Comparison of ENCODE assay signal across 1 cellular context in the genomic region with DNA sequence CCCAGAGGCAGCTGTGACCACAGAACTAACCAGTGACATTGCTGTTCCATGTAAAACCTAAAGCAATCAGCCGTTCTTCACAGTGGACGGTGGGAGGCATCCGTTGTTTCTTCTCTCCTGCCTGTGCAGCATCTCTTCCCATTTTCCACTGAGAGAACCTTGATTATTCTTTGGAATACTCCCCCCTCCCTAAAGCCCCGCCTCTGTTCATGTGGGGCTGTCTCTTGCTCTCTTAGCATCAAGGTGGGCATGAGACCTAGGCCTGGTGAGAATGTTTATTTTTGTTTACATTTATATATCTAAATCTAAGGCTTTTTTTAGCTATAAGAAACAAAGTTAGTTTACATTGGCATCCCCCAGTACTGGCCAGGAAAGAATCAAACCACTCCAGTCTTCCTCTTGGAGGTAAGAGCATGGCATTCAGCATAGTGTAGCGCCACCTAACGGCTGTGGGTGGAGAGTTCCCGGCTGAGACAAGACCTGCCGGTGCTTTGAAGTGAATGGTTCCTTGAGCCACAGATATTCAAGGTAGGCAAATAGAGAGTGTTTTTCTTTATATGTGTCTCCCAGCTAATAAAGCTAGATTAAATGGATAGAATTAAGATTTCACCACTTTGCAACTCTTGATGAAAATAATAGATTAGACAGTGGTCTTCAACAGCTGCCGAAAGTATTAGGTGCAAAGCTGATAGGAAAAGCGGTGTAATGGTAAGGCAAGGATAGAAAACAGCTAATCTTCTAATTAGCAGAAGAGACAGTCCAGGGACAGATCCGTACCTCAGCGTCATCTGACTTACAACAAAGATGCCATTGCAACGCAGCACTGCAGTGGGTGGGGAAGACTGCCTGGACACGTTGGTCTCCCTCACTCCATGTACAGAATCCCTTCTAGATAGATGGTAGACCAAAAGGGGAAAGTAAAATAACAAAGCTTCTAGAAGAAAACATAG.
TF ChIP-seq lines count a peak whose summit lies in the region.

No MANE protein-coding gene starts in this region.

TF ChIP-seq in SK-N-SH treated with all-trans-retinoic acid at 6 μM for 48 hours, 23 proteins besides CTCF, POLR2A, EP300 and RAD21 (continued from another document):
- TF ChIP-seq, protein P1, sequence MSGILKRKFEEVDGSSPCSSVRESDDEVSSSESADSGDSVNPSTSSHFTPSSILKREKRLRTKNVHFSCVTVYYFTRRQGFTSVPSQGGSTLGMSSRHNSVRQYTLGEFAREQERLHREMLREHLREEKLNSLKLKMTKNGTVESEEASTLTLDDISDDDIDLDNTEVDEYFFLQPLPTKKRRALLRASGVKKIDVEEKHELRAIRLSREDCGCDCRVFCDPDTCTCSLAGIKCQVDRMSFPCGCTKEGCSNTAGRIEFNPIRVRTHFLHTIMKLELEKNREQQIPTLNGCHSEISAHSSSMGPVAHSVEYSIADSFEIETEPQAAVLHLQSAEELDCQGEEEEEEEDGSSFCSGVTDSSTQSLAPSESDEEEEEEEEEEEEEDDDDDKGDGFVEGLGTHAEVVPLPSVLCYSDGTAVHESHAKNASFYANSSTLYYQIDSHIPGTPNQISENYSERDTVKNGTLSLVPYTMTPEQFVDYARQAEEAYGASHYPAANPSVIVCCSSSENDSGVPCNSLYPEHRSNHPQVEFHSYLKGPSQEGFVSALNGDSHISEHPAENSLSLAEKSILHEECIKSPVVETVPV (CRISPR knock-in tag; IDR thresholded peaks at IDR 0.05) = no peak
- no peak for TF ChIP-seq PPARA (CRISPR knock-in tag; IDR thresholded peaks at IDR 0.05; ENCODE audit: borderline replicate concordance)
